In genomic region chr2:15593327-15593705, GRCh38 we compare ENCODE assay signal across 10 cellular contexts. TPM values are rescaled to one million over a fixed set of nuclear protein-coding genes. Genes with fewer than 3 reads are reported as not detected.
DNase-seq lines count a peak whose midpoint lies in the region; ATAC-seq, FAIRE-seq and TF ChIP-seq lines count a peak whose summit lies in the region.
"Had no signal": no experiment of that assay in that cellular context is flagged by ENCODE, and none has a peak within 500 bp of the region (broad histone marks: within the 10 kb centered on the region; RNA-seq: fewer than 3 reads in every experiment).

No MANE protein-coding gene starts in this region.

- no peak overlapping the region for H3K27ac ChIP-seq in breast epithelium
- no peak overlapping the region for H3K27ac ChIP-seq in stomach smooth muscle (ENCODE audit: low read length)
- no peak overlapping the region for H3K27ac ChIP-seq in upper lobe of left lung
- H3K27ac ChIP-seq: body of pancreas, HL-60 had no signal

- CTCF ChIA-PET in MCF 10A (lab: Yijun Ruan, JAX) = no interaction called here

- peak overlapping the region; percentile 93 for H3K4me3 Mint-ChIP-seq in MCF 10A (ENCODE audit: unreplicated experiment)

- H3K9me3 ChIP-seq in breast epithelium (no peaks in the 10 kb centered on the region), stomach smooth muscle (ENCODE audit: control insufficient read depth in 2 of 2, low read length in 2 of 2) (no peaks in the 10 kb centered on the region), upper lobe of left lung (no peaks in the 10 kb centered on the region)
- H3K9me3 ChIP-seq: body of pancreas had no signal

- no peaks in the 10 kb centered on the region for H3K9me3 Mint-ChIP-seq in MCF 10A (ENCODE audit: unreplicated experiment)

- TF ChIP-seq EP300 in upper lobe of left lung (IDR thresholded peaks at IDR 0.05) = no peak

- FAIRE-seq in GM12892 (lab: Jason Lieb, UNC) = no peak

- BruUV-seq in MCF 10A (replicated peaks; lab: Mats Ljungman, UMichigan) = no TSS peak

- H3K4me3 ChIP-seq in breast epithelium = no peak overlapping the region
- peak overlapping the region; percentile 67; the same call in 1 of the 2 replicates for H3K4me3 ChIP-seq in WI38 (ENCODE audit: low read depth, low read length)
- H3K4me3 ChIP-seq in foreskin fibroblast (ENCODE audit: low read depth in 1 of 2, low read length in 2 of 2) = peak overlapping the region; percentile 75 to 91
- peak overlapping the region; percentile 46 to 91 for H3K4me3 ChIP-seq in stomach smooth muscle (ENCODE audit: low read length in 2 of 2)
- H3K4me3 ChIP-seq in upper lobe of left lung = no peak overlapping the region

- H3K4me1 ChIP-seq in breast epithelium (peaks cover 0 to 3% of the 10 kb centered on the region in 2 donors), stomach smooth muscle (ENCODE audit: control insufficient read depth, insufficient read depth, low read length) (peaks cover 13% of the 10 kb centered on the region), upper lobe of left lung (peaks cover 17 to 31% (median 25%) of the 10 kb centered on the region in 4 donors)

- H3K36me3 Mint-ChIP-seq in MCF 10A (ENCODE audit: insufficient read depth, unreplicated experiment) = peaks cover 44% of the 10 kb centered on the region

- TF ChIP-seq CTCF in MCF 10A (IDR thresholded peaks at IDR 0.05; ENCODE audit: unreplicated experiment) (no peak), breast epithelium (IDR thresholded peaks at IDR 0.05) (no peak), WI38 (IDR thresholded peaks at IDR 0.05; ENCODE audit: low read depth, low read length) (no peak), foreskin fibroblast (IDR thresholded peaks at IDR 0.05; ENCODE audit: low read depth, low read length) (no peak), upper lobe of left lung (IDR thresholded peaks at IDR 0.05) (no peak)

- no peaks in the 10 kb centered on the region for H3K27me3 Mint-ChIP-seq in MCF 10A (ENCODE audit: insufficient read depth, unreplicated experiment)

- intact Hi-C loops in MCF 10A (cut with micrococcal nuclease) = no loop called here
- intact Hi-C loops in breast epithelium (cut with DNase I; ENCODE audit: low total_unique reads) = no loop called here

- ATAC-seq in GM21381 (IDR thresholded peaks at IDR 0.05; ENCODE audit: unreplicated experiment) (no peak), upper lobe of left lung (ENCODE audit: low FRiP score in 2 of 2) (no peak)
- ATAC-seq: body of pancreas had no signal

- peak overlapping the region; percentile 99 for H3K27ac Mint-ChIP-seq in MCF 10A (ENCODE audit: low read depth, unreplicated experiment)

- H3K4me1 Mint-ChIP-seq in MCF 10A (ENCODE audit: insufficient read depth, unreplicated experiment) = peaks cover 11% of the 10 kb centered on the region

- H3K36me3 ChIP-seq in breast epithelium (peaks cover 3% of the 10 kb centered on the region), stomach smooth muscle (ENCODE audit: control insufficient read depth in 2 of 2, insufficient read depth in 2 of 2, low read length in 2 of 2) (peaks cover 19 to 25% of the 10 kb centered on the region in 2 donors), upper lobe of left lung (peaks cover 11 to 37% (median 21%) of the 10 kb centered on the region in 4 donors)

- DNase-seq in MCF 10A (ENCODE audit: unreplicated experiment) (no peak), breast epithelium (ENCODE audit: low spot score in 2 of 2) (no peak), foreskin fibroblast (no peak), upper lobe of left lung (no peak), GM12892 (ENCODE audit: insufficient read length) (no peak)
- DNase-seq: body of pancreas had no signal

- H3K27me3 ChIP-seq in breast epithelium = no peaks in the 10 kb centered on the region
- no peaks in the 10 kb centered on the region for H3K27me3 ChIP-seq in stomach smooth muscle (ENCODE audit: control insufficient read depth in 1 of 2, insufficient read depth in 2 of 2, low read length in 2 of 2)
- no peaks in the 10 kb centered on the region for H3K27me3 ChIP-seq in upper lobe of left lung
- H3K27me3 ChIP-seq: body of pancreas had no signal

- H3K9ac ChIP-seq in stomach smooth muscle (ENCODE audit: low read length in 2 of 2) = no peak overlapping the region

- POLR2A ChIA-PET in MCF 10A (lab: Yijun Ruan, JAX) = interaction anchor here (1.5 to 1.9 kb wide), 2 partner anchors 16 to 32 kb away, joined by 6 to 8 read pairs; partner anchors contain the start of gene NBAS

- TF ChIP-seq POLR2A in breast epithelium (IDR thresholded peaks at IDR 0.05) (no peak), upper lobe of left lung (IDR thresholded peaks at IDR 0.05) (no peak), GM12892 (IDR thresholded peaks at IDR 0.05; ENCODE audit: low read depth, low read length) (no peak)

- 83 to 84% methylated on average over 3 of the region's 3 CpGs for WGBS in upper lobe of left lung, 2 donors

RNA-seq across cellular contexts. Expression of gene DDX1, which starts 1.6 kb away (rescaled TPM):
- 97.8 and 119 TPM in 2 replicates for total RNA-seq in MCF 10A (2022)
- 10 to 100 TPM; 57.4 to 72.6 (median 71.0) TPM for total RNA-seq in breast epithelium
- 10 to 100 TPM; 40.9 to 78.5 (median 53.0) TPM for total RNA-seq in upper lobe of left lung
- 81.9 TPM for polyA plus RNA-seq in GM12892 (2012; ENCODE audit: missing spikeins)

RNA-seq across cellular contexts. Expression of gene NBAS, which starts 32.2 kb away (rescaled TPM):
- total RNA-seq in MCF 10A (2022) (46.4 and 55.6 TPM in 2 replicates), breast epithelium (10 to 100 TPM; 44.9 to 59.1 (median 45.1) TPM), upper lobe of left lung (10 to 100 TPM; 33.2 to 75.5 (median 43.1) TPM)
- polyA plus RNA-seq in GM12892 (2012; ENCODE audit: missing spikeins) = 14.8 TPM

Comparison
In these comparisons a context has a peak if more than half of its experiments do, and no peak if none do; other contexts are left out.
1. H3K4me3 ChIP-seq: peak in WI38 (single experiment), foreskin fibroblast (2 of 2) and stomach smooth muscle (2 of 2); none in breast epithelium (0 of 3) and upper lobe of left lung (0 of 4).